ENCODE assay signal across 8 cellular contexts in genomic region chr1:23742670-23743286, GRCh38. TPM values are rescaled to one million over a fixed set of nuclear protein-coding genes. Genes with fewer than 3 reads are reported as not detected.
DNase-seq lines count a peak whose midpoint lies in the region; ATAC-seq and TF ChIP-seq lines count a peak whose summit lies in the region.

No MANE protein-coding gene starts in this region.

- peaks cover 38% of the 10 kb centered on the region for H3K4me1 Mint-ChIP-seq in activated CD8-positive, alpha-beta T cell treated with anti-CD3 and anti-CD28 coated beads, Interleukin-2, amount 10 ng/mL, durations not matched to agents 7 days and 5 days (ENCODE audit: low read depth)
- peaks cover 26% of the 10 kb centered on the region for H3K4me1 Mint-ChIP-seq in progenitor cell of endocrine pancreas (ENCODE audit: low read depth)

- no peak for TF ChIP-seq POLR2A in gastroesophageal sphincter (IDR thresholded peaks at IDR 0.05)

- H3K4me3 Mint-ChIP-seq in activated CD8-positive, alpha-beta T cell treated with anti-CD3 and anti-CD28 coated beads, Interleukin-2, amount 10 ng/mL, durations not matched to agents 7 days and 5 days = peak overlapping the region; percentile 86
- peak overlapping the region; percentile 81 for H3K4me3 Mint-ChIP-seq in progenitor cell of endocrine pancreas (ENCODE audit: low read depth)

- peaks cover 17% of the 10 kb centered on the region for H3K36me3 Mint-ChIP-seq in activated CD8-positive, alpha-beta T cell treated with anti-CD3 and anti-CD28 coated beads, Interleukin-2, amount 10 ng/mL, durations not matched to agents 7 days and 5 days (ENCODE audit: low read depth)
- peaks cover 3% of the 10 kb centered on the region for H3K36me3 Mint-ChIP-seq in progenitor cell of endocrine pancreas (ENCODE audit: insufficient read depth)

- no peaks in the 10 kb centered on the region for H3K27me3 Mint-ChIP-seq in activated CD8-positive, alpha-beta T cell treated with anti-CD3 and anti-CD28 coated beads, Interleukin-2, amount 10 ng/mL, durations not matched to agents 7 days and 5 days (ENCODE audit: low read depth)
- no peaks in the 10 kb centered on the region for H3K27me3 Mint-ChIP-seq in progenitor cell of endocrine pancreas

- POLR2A ChIA-PET in activated CD8-positive, alpha-beta T cell treated with anti-CD3 and anti-CD28 coated beads, Interleukin-2, amount 10 ng/mL, durations not matched to agents 7 days and 5 days (lab: Charles Lee) = interaction anchor here (1.0 to 2.8 kb wide), 6 partner anchors 8 to 216 kb away, joined by 4 to 16 read pairs (median 10); partner anchors contain the start of genes PITHD1, PNRC2 and RPL11

- WGBS in gastroesophageal sphincter (ENCODE audit: low coverage in 1 of 2), 2 donors = 30 to 68% methylated on average over 2 to 3 of the region's 28 CpGs

- CTCF ChIA-PET in activated CD8-positive, alpha-beta T cell treated with anti-CD3 and anti-CD28 coated beads, Interleukin-2, amount 10 ng/mL, durations not matched to agents 7 days and 5 days (lab: Charles Lee) = interaction anchor here (0.9 to 4.0 kb wide), 5 partner anchors 29 to 245 kb away, joined by 3 to 28 read pairs (median 8); partner anchors contain the start of gene RPL11

- peak; percentile 20 for ATAC-seq in HG03139 (IDR thresholded peaks at IDR 0.05; ENCODE audit: unreplicated experiment)
- peak; percentile 36 for ATAC-seq in activated CD8-positive, alpha-beta T cell treated with anti-CD3 and anti-CD28 coated beads, Interleukin-2, amount 10 ng/mL, durations not matched to agents 7 days and 5 days
- peak; percentile 47 for ATAC-seq in gastroesophageal sphincter

- peak; percentile 84 for DNase-seq in NCI-H82 (lab: John Stamatoyannopoulos, UW)
- no peak for DNase-seq in NCI-H82 treated with DMSO at 0.1 percent for 48 hours (lab: John Stamatoyannopoulos, UW; ENCODE audit: unreplicated experiment)
- peak; percentile 39 for DNase-seq in activated CD8-positive, alpha-beta T cell treated with anti-CD3 and anti-CD28 coated beads, Interleukin-2, amount 10 ng/mL, durations not matched to agents 7 days and 5 days
- DNase-seq in progenitor cell of endocrine pancreas (ENCODE audit: low spot score, unreplicated experiment) = no peak
- DNase-seq in UCSD-AML1 (lab: John Stamatoyannopoulos, UW; ENCODE audit: unreplicated experiment) = no peak
- DNase-seq in NCI-H2196 (lab: John Stamatoyannopoulos, UW; ENCODE audit: unreplicated experiment) = no peak

- H3K36me3 ChIP-seq in gastroesophageal sphincter = peaks cover 0 to 7% of the 10 kb centered on the region in 2 donors

- H3K9me3 ChIP-seq in gastroesophageal sphincter = no peaks in the 10 kb centered on the region

- H3K27me3 ChIP-seq in gastroesophageal sphincter = no peaks in the 10 kb centered on the region

- peaks cover 7 to 45% (median 11%) of the 10 kb centered on the region in 3 donors for H3K4me1 ChIP-seq in gastroesophageal sphincter

- no peak for TF ChIP-seq EP300 in gastroesophageal sphincter (IDR thresholded peaks at IDR 0.05)

- peak overlapping the region; percentile 89 to 100 for H3K4me3 ChIP-seq in gastroesophageal sphincter

- no peaks in the 10 kb centered on the region for H3K9me3 Mint-ChIP-seq in activated CD8-positive, alpha-beta T cell treated with anti-CD3 and anti-CD28 coated beads, Interleukin-2, amount 10 ng/mL, durations not matched to agents 7 days and 5 days (ENCODE audit: insufficient read depth)
- no peaks in the 10 kb centered on the region for H3K9me3 Mint-ChIP-seq in progenitor cell of endocrine pancreas (ENCODE audit: low read depth)

- TF ChIP-seq CTCF in gastroesophageal sphincter (IDR thresholded peaks at IDR 0.05) (no peak), progenitor cell of endocrine pancreas (IDR thresholded peaks at IDR 0.05; ENCODE audit: unreplicated experiment) (no peak)

- peak overlapping the region; percentile 90 for H3K27ac Mint-ChIP-seq in activated CD8-positive, alpha-beta T cell treated with anti-CD3 and anti-CD28 coated beads, Interleukin-2, amount 10 ng/mL, durations not matched to agents 7 days and 5 days
- H3K27ac Mint-ChIP-seq in progenitor cell of endocrine pancreas = peak overlapping the region; percentile 92

- peak overlapping the region; percentile 89 to 97 (median 96) for H3K27ac ChIP-seq in gastroesophageal sphincter

RNA-seq across cellular contexts. Expression of gene ELOA, which starts 0.5 kb away (rescaled TPM):
- total RNA-seq in activated CD8-positive, alpha-beta T cell treated with anti-CD3 and anti-CD28 coated beads, Interleukin-2, amount 10 ng/mL, durations not matched to agents 7 days and 5 days = 10 to 100 TPM; 29.2 to 31.0 TPM
- 10 to 100 TPM; 37.8 to 41.9 (median 41.4) TPM for total RNA-seq in gastroesophageal sphincter
- total RNA-seq in progenitor cell of endocrine pancreas = 37.5 and 40.8 TPM in 2 replicates

RNA-seq across cellular contexts. Expression of gene PITHD1, which starts 35.4 kb away (rescaled TPM):
- 10 to 100 TPM; 62.3 to 67.9 TPM for total RNA-seq in activated CD8-positive, alpha-beta T cell treated with anti-CD3 and anti-CD28 coated beads, Interleukin-2, amount 10 ng/mL, durations not matched to agents 7 days and 5 days
- total RNA-seq in gastroesophageal sphincter = 10 to 100 TPM; 56.3 to 77.6 (median 60.8) TPM
- total RNA-seq in progenitor cell of endocrine pancreas = 52.8 and 53.8 TPM in 2 replicates

RNA-seq across cellular contexts. Expression of gene LYPLA2, which starts 48.2 kb away (rescaled TPM):
- total RNA-seq in activated CD8-positive, alpha-beta T cell treated with anti-CD3 and anti-CD28 coated beads, Interleukin-2, amount 10 ng/mL, durations not matched to agents 7 days and 5 days = 10 to 100 TPM; 84.2 to 88.2 TPM
- 10 to 100 TPM; 25.7 to 30.4 (median 29.2) TPM for total RNA-seq in gastroesophageal sphincter
- total RNA-seq in progenitor cell of endocrine pancreas = 109 and 115 TPM in 2 replicates

RNA-seq across cellular contexts. Expression of gene RPL11, which starts 51.2 kb away (rescaled TPM):
- 1,000 to 10,000 TPM; 1,096 to 1,128 TPM for total RNA-seq in activated CD8-positive, alpha-beta T cell treated with anti-CD3 and anti-CD28 coated beads, Interleukin-2, amount 10 ng/mL, durations not matched to agents 7 days and 5 days
- total RNA-seq in gastroesophageal sphincter (1,000 to 10,000 TPM in 2 of 4 donors, 100 to 1,000 TPM in 2; 636 to 1,268 (median 935) TPM), progenitor cell of endocrine pancreas (1,136 and 1,157 TPM in 2 replicates)

RNA-seq across cellular contexts. Expression of gene GALE, which starts 57.8 kb away (rescaled TPM):
- 10 to 100 TPM; 27.6 to 31.9 TPM for total RNA-seq in activated CD8-positive, alpha-beta T cell treated with anti-CD3 and anti-CD28 coated beads, Interleukin-2, amount 10 ng/mL, durations not matched to agents 7 days and 5 days
- 10 to 100 TPM in 3 of 4 donors, 1 to 10 TPM in 1; 7.4 to 25.2 (median 12.9) TPM for total RNA-seq in gastroesophageal sphincter
- total RNA-seq in progenitor cell of endocrine pancreas = 49.9 and 53.3 TPM in 2 replicates

Comparison
In these comparisons a context has a peak if more than half of its experiments do, and no peak if none do; other contexts are left out.
1. DNase-seq: peak in NCI-H82 (single experiment) and activated CD8-positive, alpha-beta T cell treated with anti-CD3 and anti-CD28 coated beads, Interleukin-2, amount 10 ng/mL, durations not matched to agents 7 days and 5 days (single experiment); none in NCI-H82 treated with DMSO at 0.1 percent for 48 hours (single experiment), progenitor cell of endocrine pancreas (single experiment), UCSD-AML1 (single experiment) and NCI-H2196 (single experiment).
2. Peak in every context shown above with its lines, with median percentiles within 50 percentile points of each other: ATAC-seq.